Comparison of ENCODE assay signal across 11 cellular contexts in the genomic region with DNA sequence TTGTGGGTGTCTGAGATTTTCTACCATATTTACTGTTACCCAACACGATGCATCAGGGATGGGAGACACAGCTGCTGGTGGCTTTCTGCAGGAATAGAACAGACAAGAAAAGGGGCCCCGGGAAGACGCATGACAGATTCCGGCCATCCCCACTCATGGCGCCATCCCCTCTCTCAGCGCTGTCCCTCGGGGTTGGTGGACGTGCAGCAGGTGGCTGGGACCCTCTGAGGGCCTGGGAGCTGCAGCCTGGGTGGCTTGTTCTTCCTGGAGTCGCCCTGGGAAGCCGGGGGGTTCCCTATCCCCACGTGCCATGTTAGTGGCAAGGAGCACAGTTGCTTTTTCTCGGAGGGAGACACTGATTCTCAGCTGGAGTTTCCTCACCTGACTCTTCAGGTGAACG.
"Had no signal": no experiment of that assay in that cellular context is flagged by ENCODE, and none has a peak within 500 bp of the region (broad histone marks: within the 10 kb centered on the region; RNA-seq: fewer than 3 reads in every experiment).

No MANE protein-coding gene starts in this region.

- H3K27me3 ChIP-seq: dorsolateral prefrontal cortex, transverse colon had no signal

- H3K4me3 ChIP-seq: dorsolateral prefrontal cortex, transverse colon had no signal

- H3K4me1 Mint-ChIP-seq: activated CD4-positive, alpha-beta memory T cell treated with anti-CD3 and anti-CD28 coated beads, Interleukin-2, amount 10 ng/mL, durations not matched to agents 7 days and 5 days; activated CD4-positive, alpha-beta T cell treated with anti-CD3 and anti-CD28 coated beads for 36 hours; stimulated activated naive B cell treated with anti-CD40 and anti-IgM and Interleukin-4, amounts not matched to agents 10 μg/mL and 1 μg/mL and 100 μg/mL, for 72 hours had no signal

- H3K4me1 ChIP-seq: parathyroid adenoma, transverse colon had no signal

- H3K36me3 Mint-ChIP-seq: stimulated activated naive B cell treated with anti-CD40 and anti-IgM and Interleukin-4, amounts not matched to agents 10 μg/mL and 1 μg/mL and 100 μg/mL, for 72 hours had no signal

- H3K27me3 Mint-ChIP-seq: activated CD4-positive, alpha-beta memory T cell treated with anti-CD3 and anti-CD28 coated beads, Interleukin-2, amount 10 ng/mL, durations not matched to agents 7 days and 5 days; activated CD4-positive, alpha-beta T cell treated with anti-CD3 and anti-CD28 coated beads for 36 hours; stimulated activated naive B cell treated with anti-CD40 and anti-IgM and Interleukin-4, amounts not matched to agents 10 μg/mL and 1 μg/mL and 100 μg/mL, for 72 hours had no signal

- H3K9me3 Mint-ChIP-seq: activated CD4-positive, alpha-beta memory T cell treated with anti-CD3 and anti-CD28 coated beads, Interleukin-2, amount 10 ng/mL, durations not matched to agents 7 days and 5 days; activated T-cell treated with anti-CD3 and anti-CD28 coated beads, Interleukin-2, amount 50 U/mL, for 72 hours; stimulated activated naive B cell treated with anti-CD40 and anti-IgM and Interleukin-4, amounts not matched to agents 10 μg/mL and 1 μg/mL and 100 μg/mL, for 72 hours had no signal

- ATAC-seq: activated CD4-positive, alpha-beta T cell treated with anti-CD3 and anti-CD28 coated beads for 36 hours; activated T-cell treated with anti-CD3 and anti-CD28 coated beads, Interleukin-2, amount 50 U/mL, for 72 hours; stimulated activated naive B cell treated with anti-CD40 and anti-IgM and Interleukin-4, amounts not matched to agents 10 μg/mL and 1 μg/mL and 100 μg/mL, for 72 hours had no signal

- DNase-seq: activated CD4-positive, alpha-beta memory T cell treated with anti-CD3 and anti-CD28 coated beads, Interleukin-2, amount 10 ng/mL, durations not matched to agents 7 days and 5 days; activated CD4-positive, alpha-beta T cell treated with anti-CD3 and anti-CD28 coated beads for 36 hours; activated CD8-positive, alpha-beta memory T cell treated with anti-CD3 and anti-CD28 coated beads, Interleukin-2, amount 50 U/mL, for 48 hours; activated T-cell treated with anti-CD3 and anti-CD28 coated beads, Interleukin-2, amount 50 U/mL, for 72 hours; erythroblast; stimulated activated CD4-positive, alpha-beta T cell treated with anti-CD3 and anti-CD28 coated beads, Interleukin-15, amount 100 ng/mL, for 24 hours; stimulated activated CD4-positive, alpha-beta T cell treated with anti-CD3 and anti-CD28 coated beads, Interleukin-4, amount 100 ng/mL, for 1 hour; stimulated activated naive B cell treated with anti-CD40 and anti-IgM and Interleukin-4, amounts not matched to agents 10 μg/mL and 1 μg/mL and 100 μg/mL, for 72 hours; transverse colon had no signal

- H3K27ac ChIP-seq: parathyroid adenoma, transverse colon had no signal

- H3K27ac Mint-ChIP-seq: activated CD4-positive, alpha-beta memory T cell treated with anti-CD3 and anti-CD28 coated beads, Interleukin-2, amount 10 ng/mL, durations not matched to agents 7 days and 5 days; activated CD4-positive, alpha-beta T cell treated with anti-CD3 and anti-CD28 coated beads for 36 hours; activated T-cell treated with anti-CD3 and anti-CD28 coated beads, Interleukin-2, amount 50 U/mL, for 72 hours; stimulated activated naive B cell treated with anti-CD40 and anti-IgM and Interleukin-4, amounts not matched to agents 10 μg/mL and 1 μg/mL and 100 μg/mL, for 72 hours had no signal

- H3K4me3 Mint-ChIP-seq: activated CD4-positive, alpha-beta memory T cell treated with anti-CD3 and anti-CD28 coated beads, Interleukin-2, amount 10 ng/mL, durations not matched to agents 7 days and 5 days; activated CD4-positive, alpha-beta T cell treated with anti-CD3 and anti-CD28 coated beads for 36 hours; activated T-cell treated with anti-CD3 and anti-CD28 coated beads, Interleukin-2, amount 50 U/mL, for 72 hours; stimulated activated naive B cell treated with anti-CD40 and anti-IgM and Interleukin-4, amounts not matched to agents 10 μg/mL and 1 μg/mL and 100 μg/mL, for 72 hours had no signal

- H3K36me3 ChIP-seq: transverse colon had no signal

- H3K9me3 ChIP-seq: transverse colon had no signal
